Comparison of ENCODE assay signal across 19 cellular contexts in genomic region chr3:31971607-31972006, GRCh38. TPM values are rescaled to one million over a fixed set of nuclear protein-coding genes. Genes with fewer than 3 reads are reported as not detected.
"Had no signal": no experiment of that assay in that cellular context is flagged by ENCODE, and none has a peak within 500 bp of the region (broad histone marks: within the 10 kb centered on the region; RNA-seq: fewer than 3 reads in every experiment).

No MANE protein-coding gene starts in this region.

- H3K27ac Mint-ChIP-seq: activated CD4-positive, alpha-beta memory T cell treated with anti-CD3 and anti-CD28 coated beads, Interleukin-2, amount 10 ng/mL, durations not matched to agents 7 days and 5 days; activated CD8-positive, alpha-beta memory T cell treated with anti-CD3 and anti-CD28 coated beads, Interleukin-2, amount 10 ng/mL, durations not matched to agents 7 days and 5 days; activated naive CD8-positive, alpha-beta T cell treated with anti-CD3 and anti-CD28 coated beads, Interleukin-2, amount 10 ng/mL, durations not matched to agents 7 days and 5 days; mesothelial cell of epicardium; T-helper 2 cell treated with Interferon-gamma antibody and Interleukin-4, amounts not matched to agents 5 μg/mL and 100 μg/mL, for 36 hours had no signal

- H3K4me3 ChIP-seq: body of pancreas, lung, sigmoid colon, transverse colon, uterus had no signal

- H3K36me3 Mint-ChIP-seq: activated CD8-positive, alpha-beta memory T cell treated with anti-CD3 and anti-CD28 coated beads, Interleukin-2, amount 10 ng/mL, durations not matched to agents 7 days and 5 days; activated naive CD8-positive, alpha-beta T cell treated with anti-CD3 and anti-CD28 coated beads, Interleukin-2, amount 10 ng/mL, durations not matched to agents 7 days and 5 days; mesothelial cell of epicardium; WTC11 had no signal

- H3K9me3 ChIP-seq: body of pancreas, sigmoid colon, transverse colon, uterus had no signal

- H3K27ac ChIP-seq: body of pancreas, epithelial cell of prostate, parathyroid adenoma, sigmoid colon had no signal

- H3K4me1 ChIP-seq: body of pancreas, parathyroid adenoma had no signal

- H3K4me1 Mint-ChIP-seq: activated naive CD8-positive, alpha-beta T cell treated with anti-CD3 and anti-CD28 coated beads, Interleukin-2, amount 10 ng/mL, durations not matched to agents 7 days and 5 days had no signal

- DNase-seq: activated CD4-positive, alpha-beta memory T cell treated with anti-CD3 and anti-CD28 coated beads, Interleukin-2, amount 10 ng/mL, durations not matched to agents 7 days and 5 days; activated CD4-positive, alpha-beta T cell treated with anti-CD3 and anti-CD28 coated beads for 4 hours; activated CD8-positive, alpha-beta memory T cell treated with anti-CD3 and anti-CD28 coated beads, Interleukin-2, amount 10 ng/mL, durations not matched to agents 7 days and 5 days; activated naive CD8-positive, alpha-beta T cell treated with anti-CD3 and anti-CD28 coated beads, Interleukin-2, amount 10 ng/mL, durations not matched to agents 7 days and 5 days; amygdala; foreskin melanocyte; sigmoid colon; substantia nigra; uterus had no signal

- H3K36me3 ChIP-seq: sigmoid colon, transverse colon, uterus had no signal

- H2AFZ ChIP-seq: parathyroid adenoma had no signal

- H3K9ac ChIP-seq: parathyroid adenoma had no signal

- H3K4me3 Mint-ChIP-seq: activated CD4-positive, alpha-beta memory T cell treated with anti-CD3 and anti-CD28 coated beads, Interleukin-2, amount 10 ng/mL, durations not matched to agents 7 days and 5 days; activated CD8-positive, alpha-beta memory T cell treated with anti-CD3 and anti-CD28 coated beads, Interleukin-2, amount 10 ng/mL, durations not matched to agents 7 days and 5 days; activated naive CD8-positive, alpha-beta T cell treated with anti-CD3 and anti-CD28 coated beads, Interleukin-2, amount 10 ng/mL, durations not matched to agents 7 days and 5 days; mesothelial cell of epicardium; nephron; T-helper 2 cell treated with Interferon-gamma antibody and Interleukin-4, amounts not matched to agents 5 μg/mL and 100 μg/mL, for 36 hours; WTC11 had no signal

- ATAC-seq: activated CD8-positive, alpha-beta memory T cell treated with anti-CD3 and anti-CD28 coated beads, Interleukin-2, amount 10 ng/mL, durations not matched to agents 7 days and 5 days; body of pancreas; left lobe of liver had no signal

- H3K9me3 Mint-ChIP-seq: activated CD4-positive, alpha-beta memory T cell treated with anti-CD3 and anti-CD28 coated beads, Interleukin-2, amount 10 ng/mL, durations not matched to agents 7 days and 5 days; activated naive CD8-positive, alpha-beta T cell treated with anti-CD3 and anti-CD28 coated beads, Interleukin-2, amount 10 ng/mL, durations not matched to agents 7 days and 5 days; mesothelial cell of epicardium; nephron; T-helper 2 cell treated with Interferon-gamma antibody and Interleukin-4, amounts not matched to agents 5 μg/mL and 100 μg/mL, for 36 hours; WTC11 had no signal

- H3K27me3 ChIP-seq: body of pancreas, sigmoid colon, transverse colon, uterus had no signal

RNA-seq across cellular contexts. Expression of gene ZNF860, which starts 9.9 kb away (rescaled TPM):
- total RNA-seq: activated CD8-positive, alpha-beta memory T cell treated with anti-CD3 and anti-CD28 coated beads, Interleukin-2, amount 10 ng/mL, durations not matched to agents 7 days and 5 days; activated naive CD8-positive, alpha-beta T cell treated with anti-CD3 and anti-CD28 coated beads, Interleukin-2, amount 10 ng/mL, durations not matched to agents 7 days and 5 days; left lobe of liver had no signal
